Comparison of ENCODE assay signal across 1 cellular context in the genomic region with DNA sequence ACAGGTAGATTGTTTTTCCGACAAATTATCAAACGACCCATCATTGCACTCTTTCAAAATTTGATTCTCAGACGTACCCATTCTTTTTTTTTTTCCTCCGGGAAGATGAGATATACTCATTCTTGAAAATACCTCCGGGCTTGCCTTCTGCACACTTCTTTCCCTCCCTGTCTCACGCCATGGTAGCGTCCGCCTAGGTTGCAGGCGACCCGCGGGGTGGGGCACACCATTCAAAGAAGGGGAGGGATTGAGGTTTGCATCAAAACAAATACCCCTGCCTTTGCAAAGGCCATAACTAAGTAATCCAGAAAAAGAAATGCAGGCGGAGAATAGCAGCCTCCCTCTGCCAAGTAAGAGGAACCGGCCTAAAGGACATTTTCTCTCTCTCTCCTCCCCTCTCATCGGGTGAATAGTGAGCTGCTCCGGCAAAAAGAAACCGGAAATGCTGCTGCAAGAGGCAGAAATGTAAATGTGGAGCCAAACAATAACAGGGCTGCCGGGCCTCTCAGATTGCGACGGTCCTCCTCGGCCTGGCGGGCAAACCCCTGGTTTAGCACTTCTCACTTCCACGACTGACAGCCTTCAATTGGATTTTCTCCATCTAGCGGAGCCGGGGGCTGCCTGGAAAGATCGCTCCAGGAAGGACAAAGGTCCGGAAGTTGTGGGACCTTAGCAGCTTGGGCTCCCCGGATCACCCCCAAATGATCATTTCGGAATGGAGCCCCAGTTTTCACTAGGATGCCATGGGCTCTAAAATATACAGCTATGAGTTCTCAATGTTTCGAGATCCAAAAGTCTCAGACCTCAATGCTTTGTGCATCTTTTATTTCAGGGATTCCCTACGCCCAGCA.
TF ChIP-seq lines count a peak whose summit lies in the region.

No MANE protein-coding gene starts in this region.

TF ChIP-seq in HepG2, 621 proteins besides CTCF, POLR2A, EP300 and RAD21 (continued from another document and continues in another):
- TF ChIP-seq POLR2AphosphoS5 (IDR thresholded peaks at IDR 0.05; ENCODE audit: low read depth, low read length), result peak; percentile 88
- TF ChIP-seq GATAD1 (CRISPR knock-in tag; IDR thresholded peaks at IDR 0.05), result peak; percentile 63
- TF ChIP-seq, protein P1, sequence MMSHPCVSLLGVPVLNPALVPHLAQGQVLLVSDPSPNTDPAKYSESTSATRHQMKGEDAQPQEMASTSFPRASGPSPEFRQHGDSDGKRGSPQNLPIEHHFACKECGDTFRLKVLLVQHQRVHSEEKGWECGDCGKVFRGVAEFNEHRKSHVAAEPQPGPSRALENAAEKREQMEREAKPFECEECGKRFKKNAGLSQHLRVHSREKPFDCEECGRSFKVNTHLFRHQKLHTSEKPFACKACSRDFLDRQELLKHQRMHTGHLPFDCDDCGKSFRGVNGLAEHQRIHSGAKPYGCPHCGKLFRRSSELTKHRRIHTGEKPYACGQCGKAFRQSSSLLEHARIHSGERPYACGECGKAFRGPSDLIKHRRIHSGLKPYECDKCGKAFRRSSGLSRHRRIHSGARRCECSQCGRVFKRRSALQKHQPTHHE (CRISPR knock-in tag; IDR thresholded peaks at IDR 0.05; ENCODE audit: borderline replicate concordance), result 0 out of 2 replicates have a peak, but pooled peaks have one; percentile 4
- peak; percentile 10; the same call in 1 of the 2 replicates for TF ChIP-seq FOXA3 (CRISPR knock-in tag; IDR thresholded peaks at IDR 0.05)
- no peak for TF ChIP-seq ONECUT2 (CRISPR knock-in tag; IDR thresholded peaks at IDR 0.05)
- 0 out of 2 replicates have a peak, but pooled peaks have one; percentile 8 for TF ChIP-seq ZNF558 (CRISPR knock-in tag; IDR thresholded peaks at IDR 0.05; ENCODE audit: borderline replicate concordance)
- TF ChIP-seq, protein P2, sequence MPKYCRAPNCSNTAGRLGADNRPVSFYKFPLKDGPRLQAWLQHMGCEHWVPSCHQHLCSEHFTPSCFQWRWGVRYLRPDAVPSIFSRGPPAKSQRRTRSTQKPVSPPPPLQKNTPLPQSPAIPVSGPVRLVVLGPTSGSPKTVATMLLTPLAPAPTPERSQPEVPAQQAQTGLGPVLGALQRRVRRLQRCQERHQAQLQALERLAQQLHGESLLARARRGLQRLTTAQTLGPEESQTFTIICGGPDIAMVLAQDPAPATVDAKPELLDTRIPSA (CRISPR knock-in tag; IDR thresholded peaks at IDR 0.05; ENCODE audit: borderline replicate concordance), result no peak
- TF ChIP-seq PAWR (CRISPR knock-in tag; IDR thresholded peaks at IDR 0.05; ENCODE audit: borderline replicate concordance), result no peak
- peak; percentile 29; the same call in 1 of the 2 replicates for TF ChIP-seq PHF20 (CRISPR knock-in tag; IDR thresholded peaks at IDR 0.05)
- TF ChIP-seq NONO (IDR thresholded peaks at IDR 0.05), result peak; percentile 98; the same call in 1 of the 2 replicates
- no peak; the same call in none of the 2 replicates for TF ChIP-seq NONO (CRISPR knock-in tag; conservative IDR thresholded peaks at IDR 0.05)
- TF ChIP-seq DPF2 (CRISPR knock-in tag; IDR thresholded peaks at IDR 0.05; ENCODE audit: borderline replicate concordance, low read depth), result no peak
- no peak for TF ChIP-seq ZNF674 (CRISPR knock-in tag; IDR thresholded peaks at IDR 0.05; ENCODE audit: low read depth)
- 0 out of 2 replicates have a peak, but pooled peaks have one; percentile 79 for TF ChIP-seq ZNF101 (CRISPR knock-in tag; IDR thresholded peaks at IDR 0.05; ENCODE audit: borderline replicate concordance, low read depth)
- TF ChIP-seq EHMT2 (IDR thresholded peaks at IDR 0.05; ENCODE audit: borderline replicate concordance, low read depth, low read length), result no peak
- TF ChIP-seq, protein P3, sequence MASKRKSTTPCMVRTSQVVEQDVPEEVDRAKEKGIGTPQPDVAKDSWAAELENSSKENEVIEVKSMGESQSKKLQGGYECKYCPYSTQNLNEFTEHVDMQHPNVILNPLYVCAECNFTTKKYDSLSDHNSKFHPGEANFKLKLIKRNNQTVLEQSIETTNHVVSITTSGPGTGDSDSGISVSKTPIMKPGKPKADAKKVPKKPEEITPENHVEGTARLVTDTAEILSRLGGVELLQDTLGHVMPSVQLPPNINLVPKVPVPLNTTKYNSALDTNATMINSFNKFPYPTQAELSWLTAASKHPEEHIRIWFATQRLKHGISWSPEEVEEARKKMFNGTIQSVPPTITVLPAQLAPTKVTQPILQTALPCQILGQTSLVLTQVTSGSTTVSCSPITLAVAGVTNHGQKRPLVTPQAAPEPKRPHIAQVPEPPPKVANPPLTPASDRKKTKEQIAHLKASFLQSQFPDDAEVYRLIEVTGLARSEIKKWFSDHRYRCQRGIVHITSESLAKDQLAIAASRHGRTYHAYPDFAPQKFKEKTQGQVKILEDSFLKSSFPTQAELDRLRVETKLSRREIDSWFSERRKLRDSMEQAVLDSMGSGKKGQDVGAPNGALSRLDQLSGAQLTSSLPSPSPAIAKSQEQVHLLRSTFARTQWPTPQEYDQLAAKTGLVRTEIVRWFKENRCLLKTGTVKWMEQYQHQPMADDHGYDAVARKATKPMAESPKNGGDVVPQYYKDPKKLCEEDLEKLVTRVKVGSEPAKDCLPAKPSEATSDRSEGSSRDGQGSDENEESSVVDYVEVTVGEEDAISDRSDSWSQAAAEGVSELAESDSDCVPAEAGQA (IDR thresholded peaks at IDR 0.05; ENCODE audit: low read depth), result no peak
- TF ChIP-seq, protein P3 (CRISPR knock-in tag; IDR thresholded peaks at IDR 0.05; ENCODE audit: borderline replicate concordance), result 0 out of 2 replicates have a peak, but pooled peaks have one; percentile 19
- TF ChIP-seq, protein P4, sequence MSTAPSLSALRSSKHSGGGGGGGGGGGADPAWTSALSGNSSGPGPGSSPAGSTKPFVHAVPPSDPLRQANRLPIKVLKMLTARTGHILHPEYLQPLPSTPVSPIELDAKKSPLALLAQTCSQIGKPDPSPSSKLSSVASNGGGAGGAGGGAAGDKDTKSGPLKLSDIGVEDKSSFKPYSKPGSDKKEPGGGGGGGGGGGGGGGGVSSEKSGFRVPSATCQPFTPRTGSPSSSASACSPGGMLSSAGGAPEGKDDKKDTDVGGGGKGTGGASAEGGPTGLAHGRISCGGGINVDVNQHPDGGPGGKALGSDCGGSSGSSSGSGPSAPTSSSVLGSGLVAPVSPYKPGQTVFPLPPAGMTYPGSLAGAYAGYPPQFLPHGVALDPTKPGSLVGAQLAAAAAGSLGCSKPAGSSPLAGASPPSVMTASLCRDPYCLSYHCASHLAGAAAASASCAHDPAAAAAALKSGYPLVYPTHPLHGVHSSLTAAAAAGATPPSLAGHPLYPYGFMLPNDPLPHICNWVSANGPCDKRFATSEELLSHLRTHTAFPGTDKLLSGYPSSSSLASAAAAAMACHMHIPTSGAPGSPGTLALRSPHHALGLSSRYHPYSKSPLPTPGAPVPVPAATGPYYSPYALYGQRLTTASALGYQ (CRISPR knock-in tag; IDR thresholded peaks at IDR 0.05), result peak; percentile 58; the same call in 1 of the 2 replicates
- no peak for TF ChIP-seq ZBTB1 (CRISPR knock-in tag; IDR thresholded peaks at IDR 0.05; ENCODE audit: borderline replicate concordance)
- TF ChIP-seq, protein P5, sequence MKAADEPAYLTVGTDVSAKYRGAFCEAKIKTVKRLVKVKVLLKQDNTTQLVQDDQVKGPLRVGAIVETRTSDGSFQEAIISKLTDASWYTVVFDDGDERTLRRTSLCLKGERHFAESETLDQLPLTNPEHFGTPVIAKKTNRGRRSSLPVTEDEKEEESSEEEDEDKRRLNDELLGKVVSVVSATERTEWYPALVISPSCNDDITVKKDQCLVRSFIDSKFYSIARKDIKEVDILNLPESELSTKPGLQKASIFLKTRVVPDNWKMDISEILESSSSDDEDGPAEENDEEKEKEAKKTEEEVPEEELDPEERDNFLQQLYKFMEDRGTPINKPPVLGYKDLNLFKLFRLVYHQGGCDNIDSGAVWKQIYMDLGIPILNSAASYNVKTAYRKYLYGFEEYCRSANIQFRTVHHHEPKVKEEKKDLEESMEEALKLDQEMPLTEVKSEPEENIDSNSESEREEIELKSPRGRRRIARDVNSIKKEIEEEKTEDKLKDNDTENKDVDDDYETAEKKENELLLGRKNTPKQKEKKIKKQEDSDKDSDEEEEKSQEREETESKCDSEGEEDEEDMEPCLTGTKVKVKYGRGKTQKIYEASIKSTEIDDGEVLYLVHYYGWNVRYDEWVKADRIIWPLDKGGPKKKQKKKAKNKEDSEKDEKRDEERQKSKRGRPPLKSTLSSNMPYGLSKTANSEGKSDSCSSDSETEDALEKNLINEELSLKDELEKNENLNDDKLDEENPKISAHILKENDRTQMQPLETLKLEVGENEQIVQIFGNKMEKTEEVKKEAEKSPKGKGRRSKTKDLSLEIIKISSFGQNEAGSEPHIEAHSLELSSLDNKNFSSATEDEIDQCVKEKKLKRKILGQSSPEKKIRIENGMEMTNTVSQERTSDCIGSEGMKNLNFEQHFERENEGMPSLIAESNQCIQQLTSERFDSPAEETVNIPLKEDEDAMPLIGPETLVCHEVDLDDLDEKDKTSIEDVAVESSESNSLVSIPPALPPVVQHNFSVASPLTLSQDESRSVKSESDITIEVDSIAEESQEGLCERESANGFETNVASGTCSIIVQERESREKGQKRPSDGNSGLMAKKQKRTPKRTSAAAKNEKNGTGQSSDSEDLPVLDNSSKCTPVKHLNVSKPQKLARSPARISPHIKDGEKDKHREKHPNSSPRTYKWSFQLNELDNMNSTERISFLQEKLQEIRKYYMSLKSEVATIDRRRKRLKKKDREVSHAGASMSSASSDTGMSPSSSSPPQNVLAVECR (CRISPR knock-in tag; IDR thresholded peaks at IDR 0.05; ENCODE audit: borderline replicate concordance), result no peak; the same call in none of the 2 replicates
- no peak for TF ChIP-seq SAFB2 (CRISPR knock-in tag; IDR thresholded peaks at IDR 0.05; ENCODE audit: borderline replicate concordance, low read depth)
- no peak for TF ChIP-seq NR3C1 (CRISPR knock-in tag; IDR thresholded peaks at IDR 0.05)
- TF ChIP-seq, protein P6, sequence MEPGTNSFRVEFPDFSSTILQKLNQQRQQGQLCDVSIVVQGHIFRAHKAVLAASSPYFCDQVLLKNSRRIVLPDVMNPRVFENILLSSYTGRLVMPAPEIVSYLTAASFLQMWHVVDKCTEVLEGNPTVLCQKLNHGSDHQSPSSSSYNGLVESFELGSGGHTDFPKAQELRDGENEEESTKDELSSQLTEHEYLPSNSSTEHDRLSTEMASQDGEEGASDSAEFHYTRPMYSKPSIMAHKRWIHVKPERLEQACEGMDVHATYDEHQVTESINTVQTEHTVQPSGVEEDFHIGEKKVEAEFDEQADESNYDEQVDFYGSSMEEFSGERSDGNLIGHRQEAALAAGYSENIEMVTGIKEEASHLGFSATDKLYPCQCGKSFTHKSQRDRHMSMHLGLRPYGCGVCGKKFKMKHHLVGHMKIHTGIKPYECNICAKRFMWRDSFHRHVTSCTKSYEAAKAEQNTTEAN (CRISPR knock-in tag; conservative IDR thresholded peaks at IDR 0.05), result peak; percentile 54; the same call in 1 of the 2 replicates
- no peak for TF ChIP-seq PCBP1 (IDR thresholded peaks at IDR 0.05; ENCODE audit: borderline replicate concordance, low read depth, low read length)
- TF ChIP-seq YEATS2 (CRISPR knock-in tag; IDR thresholded peaks at IDR 0.05; ENCODE audit: borderline replicate concordance), result no peak; the same call in 1 of the 2 replicates
- TF ChIP-seq, protein P7, sequence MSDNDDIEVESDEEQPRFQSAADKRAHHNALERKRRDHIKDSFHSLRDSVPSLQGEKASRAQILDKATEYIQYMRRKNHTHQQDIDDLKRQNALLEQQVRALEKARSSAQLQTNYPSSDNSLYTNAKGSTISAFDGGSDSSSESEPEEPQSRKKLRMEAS (IDR thresholded peaks at IDR 0.05), result peak; percentile 68
- TF ChIP-seq, protein P8, sequence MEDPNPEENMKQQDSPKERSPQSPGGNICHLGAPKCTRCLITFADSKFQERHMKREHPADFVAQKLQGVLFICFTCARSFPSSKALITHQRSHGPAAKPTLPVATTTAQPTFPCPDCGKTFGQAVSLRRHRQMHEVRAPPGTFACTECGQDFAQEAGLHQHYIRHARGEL (CRISPR knock-in tag; IDR thresholded peaks at IDR 0.05), result no peak
- TF ChIP-seq CBFB (CRISPR knock-in tag; IDR thresholded peaks at IDR 0.05), result no peak
- TF ChIP-seq ZNF251 (CRISPR knock-in tag; IDR thresholded peaks at IDR 0.05), result no peak
- no peak for TF ChIP-seq ZFP62 (CRISPR knock-in tag; IDR thresholded peaks at IDR 0.05)
- no peak for TF ChIP-seq PITX1 (CRISPR knock-in tag; IDR thresholded peaks at IDR 0.05)
- TF ChIP-seq AKAP8 (CRISPR knock-in tag; IDR thresholded peaks at IDR 0.05), result no peak
- TF ChIP-seq, protein P9, sequence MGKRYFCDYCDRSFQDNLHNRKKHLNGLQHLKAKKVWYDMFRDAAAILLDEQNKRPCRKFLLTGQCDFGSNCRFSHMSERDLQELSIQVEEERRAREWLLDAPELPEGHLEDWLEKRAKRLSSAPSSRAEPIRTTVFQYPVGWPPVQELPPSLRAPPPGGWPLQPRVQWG (CRISPR knock-in tag; IDR thresholded peaks at IDR 0.05; ENCODE audit: borderline replicate concordance, low read depth), result no peak
- TF ChIP-seq, protein P10, sequence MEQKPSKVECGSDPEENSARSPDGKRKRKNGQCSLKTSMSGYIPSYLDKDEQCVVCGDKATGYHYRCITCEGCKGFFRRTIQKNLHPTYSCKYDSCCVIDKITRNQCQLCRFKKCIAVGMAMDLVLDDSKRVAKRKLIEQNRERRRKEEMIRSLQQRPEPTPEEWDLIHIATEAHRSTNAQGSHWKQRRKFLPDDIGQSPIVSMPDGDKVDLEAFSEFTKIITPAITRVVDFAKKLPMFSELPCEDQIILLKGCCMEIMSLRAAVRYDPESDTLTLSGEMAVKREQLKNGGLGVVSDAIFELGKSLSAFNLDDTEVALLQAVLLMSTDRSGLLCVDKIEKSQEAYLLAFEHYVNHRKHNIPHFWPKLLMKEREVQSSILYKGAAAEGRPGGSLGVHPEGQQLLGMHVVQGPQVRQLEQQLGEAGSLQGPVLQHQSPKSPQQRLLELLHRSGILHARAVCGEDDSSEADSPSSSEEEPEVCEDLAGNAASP (CRISPR knock-in tag; IDR thresholded peaks at IDR 0.05; ENCODE audit: borderline replicate concordance), result no peak
- no peak for TF ChIP-seq TEAD2 (CRISPR knock-in tag; IDR thresholded peaks at IDR 0.05)
- peak; percentile 95 for TF ChIP-seq ATF7 (IDR thresholded peaks at IDR 0.05)
- no peak for TF ChIP-seq ATF7 (CRISPR knock-in tag; IDR thresholded peaks at IDR 0.05)
- no peak for TF ChIP-seq NR1H2 (CRISPR knock-in tag; IDR thresholded peaks at IDR 0.05; ENCODE audit: borderline replicate concordance, low read depth)
- TF ChIP-seq SMYD3 (CRISPR knock-in tag; IDR thresholded peaks at IDR 0.05), result 0 out of 2 replicates have a peak, but pooled peaks have one; percentile 11
